13 cellular contexts compared by ENCODE assay signal in the genomic region with DNA sequence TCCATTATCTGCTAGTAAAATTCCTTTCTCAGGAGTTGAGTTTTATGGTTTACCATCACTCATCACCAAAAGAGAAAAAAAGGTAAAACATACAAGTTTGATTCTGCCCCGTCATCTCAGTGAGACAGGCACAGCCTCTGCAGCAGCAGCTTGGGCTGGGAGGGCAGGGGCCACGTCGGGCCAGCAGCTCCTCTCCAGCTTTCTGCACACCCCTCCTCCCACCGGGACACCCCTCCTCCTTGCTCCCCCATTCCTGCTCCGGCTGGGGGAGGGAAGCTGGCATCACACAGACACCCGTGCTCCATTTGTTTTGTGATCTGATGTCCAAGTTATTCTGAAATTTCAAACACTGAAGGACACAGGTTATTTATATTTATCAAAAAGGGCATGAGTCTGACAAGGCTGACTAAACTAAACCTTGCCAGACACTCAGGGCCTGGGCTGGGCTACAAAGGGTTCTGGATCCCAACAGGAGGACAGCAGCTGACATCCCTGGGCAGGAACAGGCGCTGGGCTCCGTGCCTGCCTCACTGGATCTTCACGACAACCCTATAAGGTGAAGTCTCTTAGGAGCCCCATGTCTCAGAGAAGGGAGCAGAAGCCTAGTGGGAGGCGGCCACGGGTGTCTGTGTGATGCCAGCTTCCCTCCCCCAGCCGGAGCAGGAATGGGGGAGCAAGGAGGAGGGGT.
DNase-seq lines count a peak whose midpoint lies in the region; FAIRE-seq and TF ChIP-seq lines count a peak whose summit lies in the region.
"Had no signal": no experiment of that assay in that cellular context is flagged by ENCODE, and none has a peak within 500 bp of the region (broad histone marks: within the 10 kb centered on the region; RNA-seq: fewer than 3 reads in every experiment).

No MANE protein-coding gene starts in this region.

- 0 out of 2 replicates have a peak, but pooled peaks cover 6% of the 10 kb centered on the region for H3F3A ChIP-seq in GM23248 (ENCODE audit: insufficient read depth)

- H4K20me1 ChIP-seq in GM23248 (ENCODE audit: insufficient read depth), result no peaks in the 10 kb centered on the region
- peaks cover 45% of the 10 kb centered on the region for H4K20me1 ChIP-seq in astrocyte (ENCODE audit: insufficient read depth, low read length)

- H3K4me1 Mint-ChIP-seq in astrocyte (ENCODE audit: low read depth, unreplicated experiment) (peaks cover 9% of the 10 kb centered on the region), CD14-positive monocyte (peaks cover 13% of the 10 kb centered on the region)

- H3K4me2 ChIP-seq in GM23248 (ENCODE audit: unreplicated experiment) (no peak overlapping the region), astrocyte (ENCODE audit: low read length) (no peak overlapping the region)

- H3K36me3 Mint-ChIP-seq in astrocyte (ENCODE audit: low read depth, unreplicated experiment), result no peaks in the 10 kb centered on the region
- H3K36me3 Mint-ChIP-seq in CD14-positive monocyte, result peaks cover 35 to 36% of the 10 kb centered on the region in 2 donors

- H3K9ac ChIP-seq in GM23248 (peak overlapping the region; percentile 63), astrocyte (ENCODE audit: low read length) (peak overlapping the region; percentile 6)

- H3K4me3 ChIP-seq in GM23248, result no peak overlapping the region
- H3K4me3 ChIP-seq in astrocyte (ENCODE audit: insufficient read depth, low read depth, low read length), result no peak overlapping the region
- H3K4me3 ChIP-seq in sigmoid colon, result peak overlapping the region in 3 of 4 donors; percentile 7 to 22 (median 12)

- H3K9me2 ChIP-seq in GM23248 (ENCODE audit: insufficient read depth), result no peaks in the 10 kb centered on the region

- no peaks in the 10 kb centered on the region for H3K36me3 ChIP-seq in GM23248 (ENCODE audit: low read depth)
- no peaks in the 10 kb centered on the region for H3K36me3 ChIP-seq in astrocyte (ENCODE audit: insufficient read depth, low read length)
- H3K36me3 ChIP-seq in sigmoid colon, result no peaks in the 10 kb centered on the region

- peak overlapping the region; percentile 60 for H3K27ac ChIP-seq in GM23248
- no peak overlapping the region for H3K27ac ChIP-seq in astrocyte (ENCODE audit: low read depth, low read length)
- H3K27ac ChIP-seq in sigmoid colon, result peak overlapping the region; percentile 92 to 97 (median 96)

- FAIRE-seq in astrocyte (lab: Jason Lieb, UNC), result no peak

- peak; percentile 89 to 98 (median 96) for TF ChIP-seq EP300 in sigmoid colon (IDR thresholded peaks at IDR 0.05)

- TF ChIP-seq POLR2A in sigmoid colon (IDR thresholded peaks at IDR 0.05), result no peak

- no peaks in the 10 kb centered on the region for H3K27me3 ChIP-seq in GM23248 (replicated peaks; ENCODE audit: insufficient read depth)
- no peaks in the 10 kb centered on the region for H3K27me3 ChIP-seq in astrocyte (ENCODE audit: insufficient read depth, low read length)
- H3K27me3 ChIP-seq in sigmoid colon, result no peaks in the 10 kb centered on the region

- intact Hi-C loops in sigmoid colon (cut with DNase I) (loop anchor here (1.0 to 10.0 kb wide), 3 partner anchors 19 to 1465 kb away; a partner anchor contains a TSS), CD14-positive monocyte (cut with micrococcal nuclease) (no loop called here)

- H3K9me3 ChIP-seq in GM23248 (ENCODE audit: low read depth) (no peaks in the 10 kb centered on the region), astrocyte (ENCODE audit: insufficient read depth, low read depth, low read length) (no peaks in the 10 kb centered on the region), sigmoid colon (no peaks in the 10 kb centered on the region)

- H3K79me2 ChIP-seq in GM23248 (ENCODE audit: insufficient read depth), result peaks cover 35% of the 10 kb centered on the region
- H3K79me2 ChIP-seq in astrocyte (ENCODE audit: insufficient read depth, low read length), result peaks cover 14% of the 10 kb centered on the region

- H2AFZ ChIP-seq in GM23248 (no peak overlapping the region), astrocyte (ENCODE audit: low read depth, low read length) (no peak overlapping the region)

- H3K9me3 Mint-ChIP-seq in astrocyte (ENCODE audit: unreplicated experiment), result no peaks in the 10 kb centered on the region
- H3K9me3 Mint-ChIP-seq in CD14-positive monocyte, result no peaks in the 10 kb centered on the region

- 76 to 79% methylated on average over 10 to 12 of the region's 12 CpGs for WGBS in GM23248 (ENCODE audit: low coverage in 1 of 2, low lambda C conversion rate in 2 of 2, missing lambda C conversion rate in 2 of 2), 2 experiments
- 80 to 91% methylated on average over 12 of the region's 12 CpGs for WGBS in sigmoid colon, 2 donors

- DNase-seq in GM23248 (no peak), astrocyte (ENCODE audit: low read depth) (no peak), iris pigment epithelial cell (ENCODE audit: low read depth) (peak; percentile 15), sigmoid colon (peak; percentile 99), NCI-H1417 (lab: John Stamatoyannopoulos, UW) (no peak), CD14-positive monocyte (ENCODE audit: low spot score) (no peak), SW 1271 (lab: John Stamatoyannopoulos, UW) (no peak), NCI-H774 (lab: John Stamatoyannopoulos, UW) (no peak)
- DNase-seq: CD4-positive, CD25-positive, alpha-beta regulatory T cell; NCI-H1930; stimulated activated CD4-positive, alpha-beta T cell treated with anti-CD3 and anti-CD28 coated beads, Interleukin-15, amount 100 ng/mL, for 24 hours; stimulated activated naive CD8-positive, alpha-beta T cell treated with anti-CD3 and anti-CD28 coated beads, Interleukin-15, Interleukin-2, amounts not matched to agents 100 U/mL and 50 U/mL, for 24 hours had no signal

- H3K4me1 ChIP-seq in GM23248 (ENCODE audit: insufficient read depth) (peaks cover 17% of the 10 kb centered on the region), astrocyte (ENCODE audit: insufficient read depth, low read length) (peaks cover 11% of the 10 kb centered on the region), sigmoid colon (peaks cover 0 to 89% (median 69%) of the 10 kb centered on the region in 4 donors)

- TF ChIP-seq CTCF in astrocyte (IDR thresholded peaks at IDR 0.05; ENCODE audit: insufficient read depth, low read depth, low read length) (no peak), sigmoid colon (IDR thresholded peaks at IDR 0.05) (no peak), CD14-positive monocyte (IDR thresholded peaks at IDR 0.05) (no peak)

- H3K27ac Mint-ChIP-seq in astrocyte (ENCODE audit: unreplicated experiment) (no peak overlapping the region), CD14-positive monocyte (no peak overlapping the region)
- H3K27ac Mint-ChIP-seq: activated naive CD8-positive, alpha-beta T cell had no signal

- H3K27me3 Mint-ChIP-seq in astrocyte (ENCODE audit: low read depth, unreplicated experiment) (no peaks in the 10 kb centered on the region), CD14-positive monocyte (ENCODE audit: low read depth in 3 of 3) (peaks cover 0 to 1% (median 0%) of the 10 kb centered on the region in 3 donors)
- H3K27me3 Mint-ChIP-seq: activated naive CD8-positive, alpha-beta T cell; CD4-positive, CD25-positive, alpha-beta regulatory T cell had no signal

- in situ Hi-C loops in GM23248 (cut with MboI), result no loop called here

- H3K4me3 Mint-ChIP-seq in astrocyte (ENCODE audit: unreplicated experiment) (no peak overlapping the region), CD14-positive monocyte (no peak overlapping the region)
- H3K4me3 Mint-ChIP-seq: activated naive CD8-positive, alpha-beta T cell had no signal

Comparison
In these comparisons a context has a peak if more than half of its experiments do, and no peak if none do; other contexts are left out.
1. DNase-seq: peak in iris pigment epithelial cell (single experiment) and sigmoid colon (single experiment); none in GM23248 (single experiment), astrocyte (single experiment), NCI-H1417 (0 of 3), CD14-positive monocyte (single experiment), SW 1271 (0 of 2) and NCI-H774 (single experiment).
2. H3K4me3 ChIP-seq: peak in sigmoid colon (3 of 4); none in GM23248 (single experiment) and astrocyte (single experiment).